ENCODE assay signal across 13 cellular contexts in genomic region chr16:19781196-19781595, GRCh38.
"Had no signal": no experiment of that assay in that cellular context is flagged by ENCODE, and none has a peak within 500 bp of the region (broad histone marks: within the 10 kb centered on the region; RNA-seq: fewer than 3 reads in every experiment).

No MANE protein-coding gene starts in this region.

- H3K9me3 ChIP-seq: left ventricle myocardium inferior, pancreas, tibial nerve had no signal

- H3K27ac ChIP-seq: left ventricle myocardium inferior, pancreas, tibial nerve had no signal

- H3K4me3 Mint-ChIP-seq: activated B cell treated with CpG ODN at 0.5 μM for 24 hours; activated naive CD4-positive, alpha-beta T cell treated with anti-CD3 and anti-CD28 coated beads, Interleukin-2, amount 10 ng/mL, durations not matched to agents 7 days and 5 days; memory B cell; stimulated activated memory B cell treated with anti-CD40 and anti-IgM and Interleukin-4, amounts not matched to agents 10 μg/mL and 1 μg/mL and 100 μg/mL, for 72 hours; T-helper 17 cell had no signal

- H3K4me2 ChIP-seq: smooth muscle cell had no signal

- H3K27me3 ChIP-seq: pancreas, tibial nerve had no signal

- H3K9me3 Mint-ChIP-seq: activated B cell treated with CpG ODN at 0.5 μM for 24 hours; activated naive CD4-positive, alpha-beta T cell treated with anti-CD3 and anti-CD28 coated beads, Interleukin-2, amount 10 ng/mL, durations not matched to agents 7 days and 5 days; activated T-helper 2 cell treated with anti-CD3 and anti-CD28 coated beads, Interferon-gamma antibody, Interleukin-2, Interleukin-4, amounts not matched to agents 10 μg/mL and 5 μg/mL and 100 μg/mL, durations not matched to agents 14 hours and 24 hours and 36 hours; memory B cell; stimulated activated memory B cell treated with anti-CD40 and anti-IgM and Interleukin-4, amounts not matched to agents 10 μg/mL and 1 μg/mL and 100 μg/mL, for 72 hours had no signal

- ATAC-seq: stimulated activated memory B cell treated with anti-CD40 and anti-IgM and Interleukin-4, amounts not matched to agents 10 μg/mL and 1 μg/mL and 100 μg/mL, for 72 hours; T-helper 17 cell had no signal

- H3K4me3 ChIP-seq: left ventricle myocardium inferior, pancreas, smooth muscle cell, tibial nerve had no signal

- DNase-seq: activated B cell treated with CpG ODN at 0.5 μM for 24 hours; activated CD4-positive, alpha-beta T cell treated with anti-CD3 and anti-CD28 coated beads, Interleukin-2, amount 50 U/mL, for 1 hour; activated naive CD4-positive, alpha-beta T cell treated with anti-CD3 and anti-CD28 coated beads, Interleukin-2, amount 10 ng/mL, durations not matched to agents 7 days and 5 days; amniotic stem cell; left ventricle myocardium inferior; pancreas; SHP77 treated with DMSO at 0.1 percent for 48 hours; T-helper 17 cell had no signal

- H3K27me3 Mint-ChIP-seq: activated B cell treated with CpG ODN at 0.5 μM for 24 hours; memory B cell; stimulated activated memory B cell treated with anti-CD40 and anti-IgM and Interleukin-4, amounts not matched to agents 10 μg/mL and 1 μg/mL and 100 μg/mL, for 72 hours had no signal

- H3K36me3 Mint-ChIP-seq: activated naive CD4-positive, alpha-beta T cell treated with anti-CD3 and anti-CD28 coated beads, Interleukin-2, amount 10 ng/mL, durations not matched to agents 7 days and 5 days; memory B cell; stimulated activated memory B cell treated with anti-CD40 and anti-IgM and Interleukin-4, amounts not matched to agents 10 μg/mL and 1 μg/mL and 100 μg/mL, for 72 hours had no signal

- H3K36me3 ChIP-seq: left ventricle myocardium inferior, pancreas, tibial nerve had no signal

- H3K4me1 ChIP-seq: pancreas had no signal

- H3K27ac Mint-ChIP-seq: activated B cell treated with CpG ODN at 0.5 μM for 24 hours; activated naive CD4-positive, alpha-beta T cell treated with anti-CD3 and anti-CD28 coated beads, Interleukin-2, amount 10 ng/mL, durations not matched to agents 7 days and 5 days; activated T-helper 2 cell treated with anti-CD3 and anti-CD28 coated beads, Interferon-gamma antibody, Interleukin-2, Interleukin-4, amounts not matched to agents 10 μg/mL and 5 μg/mL and 100 μg/mL, durations not matched to agents 14 hours and 24 hours and 36 hours; memory B cell; stimulated activated memory B cell treated with anti-CD40 and anti-IgM and Interleukin-4, amounts not matched to agents 10 μg/mL and 1 μg/mL and 100 μg/mL, for 72 hours; T-helper 17 cell had no signal
